31 cellular contexts compared by ENCODE assay signal in the genomic region with DNA sequence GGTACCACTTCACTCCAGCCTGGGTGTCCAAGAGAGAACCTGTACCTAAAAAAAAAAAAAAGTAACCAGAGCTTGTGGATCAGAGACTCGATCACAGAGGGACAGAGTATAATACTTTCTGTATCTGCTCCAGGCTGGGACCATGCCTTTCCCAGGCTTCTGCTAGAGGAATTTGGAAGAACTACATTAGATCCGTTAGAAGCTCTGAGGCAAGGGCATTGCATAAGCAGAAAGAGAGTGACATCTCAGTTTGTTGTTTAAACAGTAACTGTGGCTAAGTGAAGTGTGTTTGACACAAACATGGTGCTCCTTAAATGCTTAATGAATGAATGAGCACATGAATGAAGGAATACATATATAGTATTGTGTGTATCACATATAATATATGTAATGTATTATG.
"Had no signal": no experiment of that assay in that cellular context is flagged by ENCODE, and none has a peak within 500 bp of the region (broad histone marks: within the 10 kb centered on the region; RNA-seq: fewer than 3 reads in every experiment).

No MANE protein-coding gene starts in this region.

- H3K9me3 Mint-ChIP-seq: activated B cell treated with CpG ODN at 0.5 μM for 24 hours; activated CD8-positive, alpha-beta T cell treated with anti-CD3 and anti-CD28 coated beads for 36 hours; activated naive CD4-positive, alpha-beta T cell treated with anti-CD3 and anti-CD28 coated beads, Interleukin-2, amount 10 ng/mL, durations not matched to agents 7 days and 5 days; activated T-cell treated with anti-CD3 and anti-CD28 coated beads, Interleukin-2, amount 50 U/mL, for 4 hours; activated T-helper 1 cell treated with anti-CD3 and anti-CD28 coated beads, Interleukin-12 subunit alpha, Interleukin-12 subunit beta, Interleukin-2, Interleukin-4 antibody, amounts not matched to agents 30 ng/mL and 10 ng/mL and 1 ng/mL, durations not matched to agents 14 hours and 24 hours and 36 hours; activated T-helper 2 cell treated with anti-CD3 and anti-CD28 coated beads, Interferon-gamma antibody, Interleukin-2, Interleukin-4, amounts not matched to agents 10 μg/mL and 5 μg/mL and 100 μg/mL, durations not matched to agents 14 hours and 24 hours and 36 hours; central memory CD8-positive, alpha-beta T cell; dendritic cell treated with granulocyte-macrophage colony-stimulating factor and Interleukin-4, amounts not matched to agents 40 ng/mL and 50 ng/mL, for 4 days; endodermal cell had no signal

- H3K4me3 Mint-ChIP-seq: activated B cell treated with CpG ODN at 0.5 μM for 24 hours; activated CD4-positive, alpha-beta T cell treated with anti-CD3 and anti-CD28 coated beads for 36 hours; activated CD8-positive, alpha-beta T cell treated with anti-CD3 and anti-CD28 coated beads for 36 hours; activated naive CD4-positive, alpha-beta T cell treated with anti-CD3 and anti-CD28 coated beads, Interleukin-2, amount 10 ng/mL, durations not matched to agents 7 days and 5 days; activated T-cell treated with anti-CD3 and anti-CD28 coated beads, Interleukin-2, amount 50 U/mL, for 4 hours; activated T-helper 1 cell treated with anti-CD3 and anti-CD28 coated beads, Interleukin-12 subunit alpha, Interleukin-12 subunit beta, Interleukin-2, Interleukin-4 antibody, amounts not matched to agents 30 ng/mL and 10 ng/mL and 1 ng/mL, durations not matched to agents 14 hours and 24 hours and 36 hours; central memory CD8-positive, alpha-beta T cell; dendritic cell treated with granulocyte-macrophage colony-stimulating factor and Interleukin-4, amounts not matched to agents 40 ng/mL and 50 ng/mL, for 4 days; endodermal cell; T-helper 17 cell; T-helper 2 cell treated with Interferon-gamma antibody and Interleukin-4, amounts not matched to agents 5 μg/mL and 100 μg/mL, for 36 hours had no signal

- DNase-seq: activated B cell treated with CpG ODN at 0.5 μM for 24 hours; activated CD4-positive, alpha-beta T cell treated with anti-CD3 and anti-CD28 coated beads for 36 hours; activated CD4-positive, alpha-beta T cell treated with anti-CD3 and anti-CD28 coated beads, Interleukin-2, amount 50 U/mL, for 1 hour; activated CD4-positive, alpha-beta T cell treated with anti-CD3 and anti-CD28 coated beads, Interleukin-2, amount 50 U/mL, for 48 hours; activated CD8-positive, alpha-beta memory T cell treated with anti-CD3 and anti-CD28 coated beads for 24 hours; activated CD8-positive, alpha-beta T cell treated with anti-CD3 and anti-CD28 coated beads for 36 hours; activated effector memory CD4-positive, alpha-beta T cell treated with anti-CD3 and anti-CD28 coated beads, Interleukin-2, amount 50 U/mL, for 16 hours; activated naive CD4-positive, alpha-beta T cell; activated naive CD4-positive, alpha-beta T cell treated with anti-CD3 and anti-CD28 coated beads, Interleukin-2, amount 10 ng/mL, durations not matched to agents 7 days and 5 days; activated T-cell treated with anti-CD3 and anti-CD28 coated beads, Interleukin-2, amount 50 U/mL, for 4 hours; amniotic stem cell; anterior cingulate cortex; brain microvascular endothelial cell; dorsolateral prefrontal cortex; effector memory CD4-positive, alpha-beta T cell; endodermal cell; foreskin keratinocyte; gastrocnemius medialis; heart right ventricle; T-helper 1 cell; T-helper 17 cell; T1000; WERI-Rb-1 had no signal

- H3K36me3 Mint-ChIP-seq: activated naive CD4-positive, alpha-beta T cell treated with anti-CD3 and anti-CD28 coated beads, Interleukin-2, amount 50 U/mL, for 72 hours had no signal

- H3K27me3 Mint-ChIP-seq: activated B cell treated with CpG ODN at 0.5 μM for 24 hours; activated CD4-positive, alpha-beta T cell treated with anti-CD3 and anti-CD28 coated beads for 36 hours; activated CD8-positive, alpha-beta T cell treated with anti-CD3 and anti-CD28 coated beads for 36 hours; activated naive CD4-positive, alpha-beta T cell treated with anti-CD3 and anti-CD28 coated beads, Interleukin-2, amount 10 ng/mL, durations not matched to agents 7 days and 5 days; central memory CD8-positive, alpha-beta T cell; T-helper 17 cell had no signal

- ATAC-seq: activated CD4-positive, alpha-beta T cell treated with anti-CD3 and anti-CD28 coated beads for 36 hours; activated CD4-positive, CD25-positive, alpha-beta regulatory T cell treated with anti-CD3 and anti-CD28 coated beads, Interleukin-2, amount 50 U/mL, for 24 hours; activated CD8-positive, alpha-beta T cell treated with anti-CD3 and anti-CD28 coated beads for 36 hours; activated naive CD4-positive, alpha-beta T cell treated with anti-CD3 and anti-CD28 coated beads, Interleukin-2, amount 50 U/mL, for 72 hours; activated T-cell treated with anti-CD3 and anti-CD28 coated beads, Interleukin-2, amount 50 U/mL, for 4 hours; esophagus mucosa; foreskin keratinocyte; gastrocnemius medialis; heart right ventricle; T-helper 17 cell had no signal

- H3K27ac Mint-ChIP-seq: activated B cell treated with CpG ODN at 0.5 μM for 24 hours; activated CD4-positive, alpha-beta T cell treated with anti-CD3 and anti-CD28 coated beads for 36 hours; activated CD8-positive, alpha-beta T cell treated with anti-CD3 and anti-CD28 coated beads for 36 hours; activated naive CD4-positive, alpha-beta T cell treated with anti-CD3 and anti-CD28 coated beads, Interleukin-2, amount 10 ng/mL, durations not matched to agents 7 days and 5 days; activated naive CD4-positive, alpha-beta T cell treated with anti-CD3 and anti-CD28 coated beads, Interleukin-2, amount 50 U/mL, for 72 hours; activated T-helper 1 cell treated with anti-CD3 and anti-CD28 coated beads, Interleukin-12 subunit alpha, Interleukin-12 subunit beta, Interleukin-2, Interleukin-4 antibody, amounts not matched to agents 30 ng/mL and 10 ng/mL and 1 ng/mL, durations not matched to agents 14 hours and 24 hours and 36 hours; activated T-helper 2 cell treated with anti-CD3 and anti-CD28 coated beads, Interferon-gamma antibody, Interleukin-2, Interleukin-4, amounts not matched to agents 10 μg/mL and 5 μg/mL and 100 μg/mL, durations not matched to agents 14 hours and 24 hours and 36 hours; dendritic cell treated with granulocyte-macrophage colony-stimulating factor and Interleukin-4, amounts not matched to agents 40 ng/mL and 50 ng/mL, for 4 days; endodermal cell; T-helper 17 cell; T-helper 2 cell treated with Interferon-gamma antibody and Interleukin-4, amounts not matched to agents 5 μg/mL and 100 μg/mL, for 36 hours had no signal
